16 cellular contexts compared by ENCODE assay signal in the genomic region with DNA sequence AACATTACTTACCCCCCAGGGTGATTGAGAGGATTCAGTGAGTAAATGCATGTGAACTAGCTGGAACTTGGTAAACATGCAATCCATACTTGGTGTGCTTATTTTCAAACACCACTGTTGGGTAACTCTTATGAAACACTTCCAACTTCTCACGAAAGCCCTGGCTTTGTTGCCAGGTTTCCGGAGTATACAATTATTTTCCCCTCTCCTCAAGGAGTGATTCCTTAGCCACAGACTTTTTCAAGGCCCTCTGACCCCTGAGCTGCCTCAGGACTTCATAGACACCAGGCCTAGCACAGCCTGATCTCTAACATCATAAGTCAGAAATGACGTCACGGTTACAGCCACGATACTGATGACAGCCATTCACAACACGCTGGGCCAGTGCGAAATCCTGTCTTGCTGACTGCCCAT. TPM values are rescaled to one million over a fixed set of nuclear protein-coding genes. Genes with fewer than 3 reads are reported as not detected.
DNase-seq lines count a peak whose midpoint lies in the region; ATAC-seq, FAIRE-seq and TF ChIP-seq lines count a peak whose summit lies in the region.
"Had no signal": no experiment of that assay in that cellular context is flagged by ENCODE, and none has a peak within 500 bp of the region (broad histone marks: within the 10 kb centered on the region; RNA-seq: fewer than 3 reads in every experiment).

No MANE protein-coding gene starts in this region.

- H3K4me3 Mint-ChIP-seq in activated naive CD4-positive, alpha-beta T cell treated with anti-CD3 and anti-CD28 coated beads for 36 hours: no peak overlapping the region
- no peak overlapping the region for H3K4me3 Mint-ChIP-seq in activated CD8-positive, alpha-beta T cell treated with anti-CD3 and anti-CD28 coated beads for 36 hours
- H3K4me3 Mint-ChIP-seq: activated T-helper 17 cell treated with anti-CD3 and anti-CD28 coated beads, Interleukin-2, amount 50 U/mL, for 72 hours; neural progenitor cell; T-helper 17 cell had no signal

- H3K27ac Mint-ChIP-seq in activated naive CD4-positive, alpha-beta T cell treated with anti-CD3 and anti-CD28 coated beads for 36 hours: no peak overlapping the region
- no peak overlapping the region for H3K27ac Mint-ChIP-seq in activated CD8-positive, alpha-beta T cell treated with anti-CD3 and anti-CD28 coated beads for 36 hours
- H3K27ac Mint-ChIP-seq: activated T-helper 17 cell treated with anti-CD3 and anti-CD28 coated beads, Interleukin-2, amount 50 U/mL, for 72 hours; neural progenitor cell; T-helper 17 cell had no signal

- H3K9me3 ChIP-seq in lung (ENCODE audit: control insufficient read depth in 2 of 2, insufficient read depth in 1 of 2, low read length in 1 of 2): no peaks in the 10 kb centered on the region
- H3K9me3 ChIP-seq in kidney (ENCODE audit: control insufficient read depth in 1 of 2, low read length in 2 of 2): no peaks in the 10 kb centered on the region
- H3K9me3 ChIP-seq: ascending aorta, spleen had no signal

- FAIRE-seq in kidney (lab: Jason Lieb, UNC): no peak

- DNase-seq in AG08395 (ENCODE audit: low spot score) (peak; percentile 83), M059J (ENCODE audit: low read depth) (peak; percentile 95), epithelial cell of prostate (ENCODE audit: low read depth, low spot score) (no peak), lung (ENCODE audit: low spot score) (peak; percentile 44), NCI-H128 (lab: John Stamatoyannopoulos, UW; ENCODE audit: unreplicated experiment) (no peak), kidney (no peak)
- DNase-seq in activated naive CD4-positive, alpha-beta T cell treated with anti-CD3 and anti-CD28 coated beads for 36 hours: no peak
- no peak for DNase-seq in activated CD8-positive, alpha-beta T cell treated with anti-CD3 and anti-CD28 coated beads for 36 hours
- DNase-seq: activated CD4-positive, alpha-beta T cell treated with anti-CD3 and anti-CD28 coated beads, Interleukin-2, amount 50 U/mL, for 1 hour; effector CD8-positive, alpha-beta T cell; NCI-H510A treated with DMSO at 0.1 percent for 48 hours; spleen; T-helper 17 cell had no signal

- H3K4me3 ChIP-seq in lung (no peak overlapping the region), kidney (ENCODE audit: low read length in 2 of 2) (no peak overlapping the region)
- H3K4me3 ChIP-seq: ascending aorta, neural progenitor cell, spleen had no signal

- CTCF ChIA-PET in activated naive CD4-positive, alpha-beta T cell treated with anti-CD3 and anti-CD28 coated beads for 36 hours (lab: Charles Lee): interaction anchor here (1.2 kb wide), 1 partner anchor 171 kb away, joined by 3 read pairs; no protein-coding TSS in a partner anchor
- CTCF ChIA-PET in activated CD8-positive, alpha-beta T cell treated with anti-CD3 and anti-CD28 coated beads for 36 hours (lab: Charles Lee): no interaction called here

- no peaks in the 10 kb centered on the region for H3K27me3 ChIP-seq in lung (ENCODE audit: control insufficient read depth, insufficient read depth)
- H3K27me3 ChIP-seq: ascending aorta, neural progenitor cell had no signal

- POLR2A ChIA-PET in activated CD8-positive, alpha-beta T cell treated with anti-CD3 and anti-CD28 coated beads for 36 hours (lab: Charles Lee): no interaction called here

- H3K9me3 Mint-ChIP-seq in activated naive CD4-positive, alpha-beta T cell treated with anti-CD3 and anti-CD28 coated beads for 36 hours: no peaks in the 10 kb centered on the region
- H3K9me3 Mint-ChIP-seq in activated CD8-positive, alpha-beta T cell treated with anti-CD3 and anti-CD28 coated beads for 36 hours: no peaks in the 10 kb centered on the region
- H3K9me3 Mint-ChIP-seq: activated T-helper 17 cell treated with anti-CD3 and anti-CD28 coated beads, Interleukin-2, amount 50 U/mL, for 72 hours had no signal

- H3K9ac ChIP-seq in kidney (ENCODE audit: low read length in 2 of 2): no peak overlapping the region
- H3K9ac ChIP-seq: neural progenitor cell had no signal

- WGBS in lung, 2 donors: 56 to 66% methylated on average over 7 of the region's 7 CpGs

- no peaks in the 10 kb centered on the region for H3K36me3 Mint-ChIP-seq in activated naive CD4-positive, alpha-beta T cell treated with anti-CD3 and anti-CD28 coated beads for 36 hours (ENCODE audit: low read depth)
- no peaks in the 10 kb centered on the region for H3K36me3 Mint-ChIP-seq in activated CD8-positive, alpha-beta T cell treated with anti-CD3 and anti-CD28 coated beads for 36 hours (ENCODE audit: low read depth)

- peaks cover 13% of the 10 kb centered on the region for H3K27me3 Mint-ChIP-seq in activated naive CD4-positive, alpha-beta T cell treated with anti-CD3 and anti-CD28 coated beads for 36 hours (ENCODE audit: low read depth)
- peaks cover 3% of the 10 kb centered on the region for H3K27me3 Mint-ChIP-seq in activated CD8-positive, alpha-beta T cell treated with anti-CD3 and anti-CD28 coated beads for 36 hours

- H3K27ac ChIP-seq in epithelial cell of prostate: peak overlapping the region; percentile 95
- peak overlapping the region in 1 of 2 donors; percentile 80 for H3K27ac ChIP-seq in lung (ENCODE audit: low read depth in 1 of 2, low read length in 1 of 2)
- no peak overlapping the region for H3K27ac ChIP-seq in kidney (ENCODE audit: low read depth in 2 of 2, low read length in 2 of 2)
- H3K27ac ChIP-seq: ascending aorta, neural progenitor cell, spleen had no signal

- H3K4me1 Mint-ChIP-seq in activated naive CD4-positive, alpha-beta T cell treated with anti-CD3 and anti-CD28 coated beads for 36 hours (ENCODE audit: low read depth): no peaks in the 10 kb centered on the region
- no peaks in the 10 kb centered on the region for H3K4me1 Mint-ChIP-seq in activated CD8-positive, alpha-beta T cell treated with anti-CD3 and anti-CD28 coated beads for 36 hours (ENCODE audit: low read depth)
- H3K4me1 Mint-ChIP-seq: activated T-helper 17 cell treated with anti-CD3 and anti-CD28 coated beads, Interleukin-2, amount 50 U/mL, for 72 hours had no signal

- intact Hi-C loops in kidney (cut with DNase I): no loop called here
- intact Hi-C loops in activated naive CD4-positive, alpha-beta T cell treated with anti-CD3 and anti-CD28 coated beads for 36 hours (cut with micrococcal nuclease): loop anchor here (1.0 kb wide), 2 partner anchors 122 to 172 kb away; no protein-coding TSS in a partner anchor
- intact Hi-C loops in activated CD8-positive, alpha-beta T cell treated with anti-CD3 and anti-CD28 coated beads for 36 hours (cut with micrococcal nuclease): no loop called here

- H3K36me3 ChIP-seq in lung (ENCODE audit: control insufficient read depth in 2 of 2, insufficient read depth in 2 of 2, low read length in 2 of 2) (no peaks in the 10 kb centered on the region), kidney (ENCODE audit: control insufficient read depth in 1 of 2, insufficient read depth in 2 of 2, low read length in 2 of 2) (no peaks in the 10 kb centered on the region)
- H3K36me3 ChIP-seq: ascending aorta, neural progenitor cell, spleen had no signal

- TF ChIP-seq CTCF in lung (IDR thresholded peaks at IDR 0.05; ENCODE audit: control extremely low read depth, extremely low read depth) (no peak), kidney (IDR thresholded peaks at IDR 0.05; ENCODE audit: borderline replicate concordance, extremely low read depth, insufficient read depth) (no peak)
- no peak for TF ChIP-seq CTCF in activated CD8-positive, alpha-beta T cell treated with anti-CD3 and anti-CD28 coated beads for 36 hours (IDR thresholded peaks at IDR 0.05)

- H3K4me1 ChIP-seq in lung (ENCODE audit: control insufficient read depth in 2 of 2, insufficient read depth in 2 of 2, low read length in 2 of 2) (peaks cover 0 to 8% of the 10 kb centered on the region in 2 donors), kidney (ENCODE audit: control insufficient read depth in 1 of 2, insufficient read depth in 1 of 2, low read depth in 1 of 2, low read length in 2 of 2) (no peaks in the 10 kb centered on the region)
- H3K4me1 ChIP-seq: ascending aorta, neural progenitor cell had no signal

- ATAC-seq in lung (ENCODE audit: insufficient read depth, low FRiP score): no peak
- ATAC-seq in activated CD8-positive, alpha-beta T cell treated with anti-CD3 and anti-CD28 coated beads for 36 hours: no peak
- ATAC-seq: T-helper 17 cell had no signal

RNA-seq across cellular contexts. Expression of gene HSD17B2, which starts 27.6 kb away (rescaled TPM):
- total RNA-seq in M059J (2014; rRNA removed; shearing (Covaris generic)): 16.0 and 28.0 TPM in 2 replicates
- total RNA-seq in lung: 1 to 10 TPM; 2.7 to 3.3 TPM
- 1 to 10 TPM; 3.0 to 6.2 TPM for polyA plus RNA-seq in lung
- 0.79 TPM for total RNA-seq in kidney
- polyA plus RNA-seq in kidney (ENCODE audit: insufficient read depth, low read depth, low replicate concordance): 1.8 TPM
- not detected for total RNA-seq in activated naive CD4-positive, alpha-beta T cell treated with anti-CD3 and anti-CD28 coated beads for 36 hours
- total RNA-seq in activated CD8-positive, alpha-beta T cell treated with anti-CD3 and anti-CD28 coated beads for 36 hours: not detected
- total RNA-seq: activated T-helper 17 cell treated with anti-CD3 and anti-CD28 coated beads, Interleukin-2, amount 50 U/mL, for 72 hours; ascending aorta; spleen; T-helper 17 cell had no signal

RNA-seq across cellular contexts. Expression of gene SDR42E1, which starts 51.4 kb away (rescaled TPM):
- 0.64 and 1.3 TPM in 2 replicates for total RNA-seq in M059J (2014; rRNA removed; shearing (Covaris generic))
- total RNA-seq in lung: 1 to 10 TPM; 5.7 to 9.5 TPM
- polyA plus RNA-seq in lung: 1 to 10 TPM; 1.2 to 2.3 TPM
- 15.0 TPM for total RNA-seq in kidney
- 2.5 TPM for polyA plus RNA-seq in kidney (ENCODE audit: insufficient read depth, low read depth, low replicate concordance)
- 1 to 10 TPM; 4.2 to 6.5 TPM for total RNA-seq in activated naive CD4-positive, alpha-beta T cell treated with anti-CD3 and anti-CD28 coated beads for 36 hours
- total RNA-seq in activated CD8-positive, alpha-beta T cell treated with anti-CD3 and anti-CD28 coated beads for 36 hours: 1 to 10 TPM; 7.1 to 9.2 TPM

Comparison
In these comparisons a context has a peak if more than half of its experiments do, and no peak if none do; other contexts are left out.
1. DNase-seq: peak in AG08395 (single experiment), M059J (single experiment) and lung (single experiment); none in epithelial cell of prostate (single experiment), NCI-H128 (single experiment), kidney (single experiment), activated naive CD4-positive, alpha-beta T cell treated with anti-CD3 and anti-CD28 coated beads for 36 hours (single experiment) and activated CD8-positive, alpha-beta T cell treated with anti-CD3 and anti-CD28 coated beads for 36 hours (single experiment).